In the genomic region with DNA sequence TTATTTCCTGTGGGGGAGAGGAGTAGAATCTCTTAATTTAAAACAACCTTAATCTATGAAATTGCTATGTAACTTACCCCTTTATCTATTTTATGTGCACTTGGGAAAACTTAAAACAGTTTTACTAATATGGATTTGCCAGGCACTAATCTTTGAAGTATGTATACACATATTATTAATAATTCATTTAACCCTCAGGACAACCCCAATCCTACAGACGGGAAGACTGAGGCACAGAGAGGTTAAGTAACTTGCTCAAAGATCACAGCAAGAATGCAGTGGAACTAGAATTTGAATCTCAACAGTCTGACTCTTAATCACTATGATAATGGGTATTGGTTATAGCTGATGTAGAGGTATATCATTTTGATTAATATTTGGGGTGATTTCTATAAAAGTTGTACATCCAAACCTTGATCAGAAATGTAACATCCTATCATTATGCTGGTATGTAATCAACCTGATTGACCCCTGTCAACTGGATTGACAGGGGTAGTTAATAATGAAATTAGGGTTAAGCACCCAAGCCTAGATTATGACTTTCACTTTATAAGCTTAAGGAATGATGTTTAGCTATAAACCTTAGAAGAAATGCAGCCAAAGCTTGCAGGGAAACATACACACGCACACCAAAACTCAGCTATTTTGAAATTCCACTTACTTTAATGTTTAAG, we compare ENCODE assay signal across 8 cellular contexts. TPM values are rescaled to one million over a fixed set of nuclear protein-coding genes. Genes with fewer than 3 reads are reported as not detected.
A peak's percentile ranks its signal among the peaks of the same experiment; 100 is the strongest.
DNase-seq lines count a peak whose midpoint lies in the region; ATAC-seq and TF ChIP-seq lines count a peak whose summit lies in the region.

No MANE protein-coding gene starts in this region.

- peak overlapping the region; percentile 66 to 82 for H3K4me3 ChIP-seq in muscle layer of duodenum (ENCODE audit: low read depth in 1 of 2, low read length in 2 of 2)

- H3K4me3 Mint-ChIP-seq in stimulated activated naive CD8-positive, alpha-beta T cell treated with anti-CD3 and anti-CD28 coated beads, Interleukin-15, Interleukin-2, amounts not matched to agents 100 ng/mL and 50 ng/mL, for 24 hours, result peak overlapping the region; percentile 92
- H3K4me3 Mint-ChIP-seq in stimulated activated naive CD8-positive, alpha-beta T cell treated with anti-CD3 and anti-CD28 coated beads, Interleukin-15, amount 100 ng/mL, for 72 hours, result no peak overlapping the region
- H3K4me3 Mint-ChIP-seq in brain, result peak overlapping the region; percentile 94 to 99 (median 96)

- H3K27me3 ChIP-seq in muscle layer of duodenum (ENCODE audit: low read depth, low read length), result no peaks in the 10 kb centered on the region

- no peak overlapping the region for H3K27ac Mint-ChIP-seq in stimulated activated naive CD8-positive, alpha-beta T cell treated with anti-CD3 and anti-CD28 coated beads, Interleukin-15, Interleukin-2, amounts not matched to agents 100 ng/mL and 50 ng/mL, for 24 hours
- no peak overlapping the region for H3K27ac Mint-ChIP-seq in stimulated activated naive CD8-positive, alpha-beta T cell treated with anti-CD3 and anti-CD28 coated beads, Interleukin-15, amount 100 ng/mL, for 72 hours
- peak overlapping the region in 2 of 5 experiments; percentile 88 for H3K27ac Mint-ChIP-seq in brain

- H3K36me3 ChIP-seq in muscle layer of duodenum (ENCODE audit: control insufficient read depth in 1 of 2, insufficient read depth in 2 of 2, low read length in 2 of 2), result no peaks in the 10 kb centered on the region

- no peak for TF ChIP-seq CTCF in brain (conservative IDR thresholded peaks at IDR 0.05)

- peak overlapping the region; percentile 72 for H3K27ac ChIP-seq in muscle layer of duodenum (ENCODE audit: low read length)

- ATAC-seq in stimulated activated naive CD8-positive, alpha-beta T cell treated with anti-CD3 and anti-CD28 coated beads, Interleukin-15, amount 100 ng/mL, for 72 hours, result no peak
- ATAC-seq in GM19035 (IDR thresholded peaks at IDR 0.05; ENCODE audit: unreplicated experiment), result no peak

- H3K4me1 ChIP-seq in muscle layer of duodenum (ENCODE audit: control insufficient read depth in 1 of 2, insufficient read depth in 2 of 2, low read length in 2 of 2), result peaks cover 8 to 17% of the 10 kb centered on the region in 2 donors

- H3K36me3 Mint-ChIP-seq in stimulated activated naive CD8-positive, alpha-beta T cell treated with anti-CD3 and anti-CD28 coated beads, Interleukin-15, Interleukin-2, amounts not matched to agents 100 ng/mL and 50 ng/mL, for 24 hours (ENCODE audit: low read depth), result no peaks in the 10 kb centered on the region
- H3K36me3 Mint-ChIP-seq in brain, result peaks cover 4% of the 10 kb centered on the region

- peaks cover 15% of the 10 kb centered on the region for H3K4me1 Mint-ChIP-seq in stimulated activated naive CD8-positive, alpha-beta T cell treated with anti-CD3 and anti-CD28 coated beads, Interleukin-15, Interleukin-2, amounts not matched to agents 100 ng/mL and 50 ng/mL, for 24 hours (ENCODE audit: low read depth)
- H3K4me1 Mint-ChIP-seq in stimulated activated naive CD8-positive, alpha-beta T cell treated with anti-CD3 and anti-CD28 coated beads, Interleukin-15, amount 100 ng/mL, for 72 hours, result peaks cover 8% of the 10 kb centered on the region
- peaks cover 15% of the 10 kb centered on the region for H3K4me1 Mint-ChIP-seq in brain

- no peaks in the 10 kb centered on the region for H3K9me3 ChIP-seq in muscle layer of duodenum (ENCODE audit: control insufficient read depth in 1 of 2, low read length in 2 of 2)

- DNase-seq in stimulated activated naive CD8-positive, alpha-beta T cell treated with anti-CD3 and anti-CD28 coated beads, Interleukin-15, amount 100 ng/mL, for 72 hours, result no peak
- DNase-seq in SIG-M5 (lab: John Stamatoyannopoulos, UW) (no peak), kidney glomerular epithelial cell (lab: John Stamatoyannopoulos, UW) (no peak), COR-L47 (lab: John Stamatoyannopoulos, UW) (no peak)

- no peaks in the 10 kb centered on the region for H3K9me3 Mint-ChIP-seq in stimulated activated naive CD8-positive, alpha-beta T cell treated with anti-CD3 and anti-CD28 coated beads, Interleukin-15, Interleukin-2, amounts not matched to agents 100 ng/mL and 50 ng/mL, for 24 hours
- H3K9me3 Mint-ChIP-seq in stimulated activated naive CD8-positive, alpha-beta T cell treated with anti-CD3 and anti-CD28 coated beads, Interleukin-15, amount 100 ng/mL, for 72 hours, result no peaks in the 10 kb centered on the region
- H3K9me3 Mint-ChIP-seq in brain, result peaks cover 0 to 5% (median 0%) of the 10 kb centered on the region in 5 experiments

- peaks cover 3% of the 10 kb centered on the region for H3K27me3 Mint-ChIP-seq in stimulated activated naive CD8-positive, alpha-beta T cell treated with anti-CD3 and anti-CD28 coated beads, Interleukin-15, Interleukin-2, amounts not matched to agents 100 ng/mL and 50 ng/mL, for 24 hours
- H3K27me3 Mint-ChIP-seq in stimulated activated naive CD8-positive, alpha-beta T cell treated with anti-CD3 and anti-CD28 coated beads, Interleukin-15, amount 100 ng/mL, for 72 hours, result peaks cover 7% of the 10 kb centered on the region
- H3K27me3 Mint-ChIP-seq in brain, result peaks cover 40% of the 10 kb centered on the region

RNA-seq across cellular contexts. Expression of a gene that starts 1.6 kb away (rescaled TPM):
- polyA plus RNA-seq in brain (ENCODE audit: insufficient read depth, low read depth, low replicate concordance), result 113 TPM

RNA-seq across cellular contexts. Expression of a gene that starts 52.6 kb away (rescaled TPM):
- 140 TPM for polyA plus RNA-seq in brain (ENCODE audit: insufficient read depth, low read depth, low replicate concordance)

Comparison
In these comparisons a context has a peak if more than half of its experiments do, and no peak if none do; other contexts are left out.
1. H3K4me3 Mint-ChIP-seq: peak in stimulated activated naive CD8-positive, alpha-beta T cell treated with anti-CD3 and anti-CD28 coated beads, Interleukin-15, Interleukin-2, amounts not matched to agents 100 ng/mL and 50 ng/mL, for 24 hours (single experiment) and brain (5 of 5); none in stimulated activated naive CD8-positive, alpha-beta T cell treated with anti-CD3 and anti-CD28 coated beads, Interleukin-15, amount 100 ng/mL, for 72 hours (0 of 2).